2 cellular contexts compared by ENCODE assay signal in genomic region chr19:11400695-11401291, GRCh38.
TF ChIP-seq lines count a peak whose summit lies in the region.

No MANE protein-coding gene starts in this region.

TF ChIP-seq in HEK293, 187 proteins besides CTCF, POLR2A, EP300 and RAD21 (continues in another document):
- TF ChIP-seq ZNF23 (tag by site-specific recombination; IDR thresholded peaks at IDR 0.05; ENCODE audit: borderline replicate concordance) = no peak
- TF ChIP-seq ZNF394 (tag by site-specific recombination; IDR thresholded peaks at IDR 0.05; ENCODE audit: borderline replicate concordance) = peak; percentile 97
- peak; percentile 79 for TF ChIP-seq ZNF558 (tag by site-specific recombination; IDR thresholded peaks at IDR 0.05)
- TF ChIP-seq, protein P1, sequence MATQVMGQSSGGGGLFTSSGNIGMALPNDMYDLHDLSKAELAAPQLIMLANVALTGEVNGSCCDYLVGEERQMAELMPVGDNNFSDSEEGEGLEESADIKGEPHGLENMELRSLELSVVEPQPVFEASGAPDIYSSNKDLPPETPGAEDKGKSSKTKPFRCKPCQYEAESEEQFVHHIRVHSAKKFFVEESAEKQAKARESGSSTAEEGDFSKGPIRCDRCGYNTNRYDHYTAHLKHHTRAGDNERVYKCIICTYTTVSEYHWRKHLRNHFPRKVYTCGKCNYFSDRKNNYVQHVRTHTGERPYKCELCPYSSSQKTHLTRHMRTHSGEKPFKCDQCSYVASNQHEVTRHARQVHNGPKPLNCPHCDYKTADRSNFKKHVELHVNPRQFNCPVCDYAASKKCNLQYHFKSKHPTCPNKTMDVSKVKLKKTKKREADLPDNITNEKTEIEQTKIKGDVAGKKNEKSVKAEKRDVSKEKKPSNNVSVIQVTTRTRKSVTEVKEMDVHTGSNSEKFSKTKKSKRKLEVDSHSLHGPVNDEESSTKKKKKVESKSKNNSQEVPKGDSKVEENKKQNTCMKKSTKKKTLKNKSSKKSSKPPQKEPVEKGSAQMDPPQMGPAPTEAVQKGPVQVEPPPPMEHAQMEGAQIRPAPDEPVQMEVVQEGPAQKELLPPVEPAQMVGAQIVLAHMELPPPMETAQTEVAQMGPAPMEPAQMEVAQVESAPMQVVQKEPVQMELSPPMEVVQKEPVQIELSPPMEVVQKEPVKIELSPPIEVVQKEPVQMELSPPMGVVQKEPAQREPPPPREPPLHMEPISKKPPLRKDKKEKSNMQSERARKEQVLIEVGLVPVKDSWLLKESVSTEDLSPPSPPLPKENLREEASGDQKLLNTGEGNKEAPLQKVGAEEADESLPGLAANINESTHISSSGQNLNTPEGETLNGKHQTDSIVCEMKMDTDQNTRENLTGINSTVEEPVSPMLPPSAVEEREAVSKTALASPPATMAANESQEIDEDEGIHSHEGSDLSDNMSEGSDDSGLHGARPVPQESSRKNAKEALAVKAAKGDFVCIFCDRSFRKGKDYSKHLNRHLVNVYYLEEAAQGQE (tag by site-specific recombination; IDR thresholded peaks at IDR 0.05) = peak; percentile 77
- peak; percentile 92 for TF ChIP-seq ZNF426 (tag by site-specific recombination; IDR thresholded peaks at IDR 0.05)
- no peak for TF ChIP-seq ZNF639 (tag by site-specific recombination; IDR thresholded peaks at IDR 0.05)
- 0 out of 2 replicates have a peak, but pooled peaks have one; percentile 68 for TF ChIP-seq ZNF19 (tag by site-specific recombination; IDR thresholded peaks at IDR 0.05; ENCODE audit: low read depth)
- TF ChIP-seq ZNF146 (tag by site-specific recombination; IDR thresholded peaks at IDR 0.05) = no peak
- 0 out of 2 replicates have a peak, but pooled peaks have one; percentile 52 for TF ChIP-seq RBAK (tag by site-specific recombination; IDR thresholded peaks at IDR 0.05)
- TF ChIP-seq ZNF292 (tag by site-specific recombination; IDR thresholded peaks at IDR 0.05; ENCODE audit: borderline replicate concordance, low read depth) = no peak
- peak; percentile 93 for TF ChIP-seq ZNF266 (tag by site-specific recombination; IDR thresholded peaks at IDR 0.05; ENCODE audit: low read depth)
- TF ChIP-seq, protein P2, sequence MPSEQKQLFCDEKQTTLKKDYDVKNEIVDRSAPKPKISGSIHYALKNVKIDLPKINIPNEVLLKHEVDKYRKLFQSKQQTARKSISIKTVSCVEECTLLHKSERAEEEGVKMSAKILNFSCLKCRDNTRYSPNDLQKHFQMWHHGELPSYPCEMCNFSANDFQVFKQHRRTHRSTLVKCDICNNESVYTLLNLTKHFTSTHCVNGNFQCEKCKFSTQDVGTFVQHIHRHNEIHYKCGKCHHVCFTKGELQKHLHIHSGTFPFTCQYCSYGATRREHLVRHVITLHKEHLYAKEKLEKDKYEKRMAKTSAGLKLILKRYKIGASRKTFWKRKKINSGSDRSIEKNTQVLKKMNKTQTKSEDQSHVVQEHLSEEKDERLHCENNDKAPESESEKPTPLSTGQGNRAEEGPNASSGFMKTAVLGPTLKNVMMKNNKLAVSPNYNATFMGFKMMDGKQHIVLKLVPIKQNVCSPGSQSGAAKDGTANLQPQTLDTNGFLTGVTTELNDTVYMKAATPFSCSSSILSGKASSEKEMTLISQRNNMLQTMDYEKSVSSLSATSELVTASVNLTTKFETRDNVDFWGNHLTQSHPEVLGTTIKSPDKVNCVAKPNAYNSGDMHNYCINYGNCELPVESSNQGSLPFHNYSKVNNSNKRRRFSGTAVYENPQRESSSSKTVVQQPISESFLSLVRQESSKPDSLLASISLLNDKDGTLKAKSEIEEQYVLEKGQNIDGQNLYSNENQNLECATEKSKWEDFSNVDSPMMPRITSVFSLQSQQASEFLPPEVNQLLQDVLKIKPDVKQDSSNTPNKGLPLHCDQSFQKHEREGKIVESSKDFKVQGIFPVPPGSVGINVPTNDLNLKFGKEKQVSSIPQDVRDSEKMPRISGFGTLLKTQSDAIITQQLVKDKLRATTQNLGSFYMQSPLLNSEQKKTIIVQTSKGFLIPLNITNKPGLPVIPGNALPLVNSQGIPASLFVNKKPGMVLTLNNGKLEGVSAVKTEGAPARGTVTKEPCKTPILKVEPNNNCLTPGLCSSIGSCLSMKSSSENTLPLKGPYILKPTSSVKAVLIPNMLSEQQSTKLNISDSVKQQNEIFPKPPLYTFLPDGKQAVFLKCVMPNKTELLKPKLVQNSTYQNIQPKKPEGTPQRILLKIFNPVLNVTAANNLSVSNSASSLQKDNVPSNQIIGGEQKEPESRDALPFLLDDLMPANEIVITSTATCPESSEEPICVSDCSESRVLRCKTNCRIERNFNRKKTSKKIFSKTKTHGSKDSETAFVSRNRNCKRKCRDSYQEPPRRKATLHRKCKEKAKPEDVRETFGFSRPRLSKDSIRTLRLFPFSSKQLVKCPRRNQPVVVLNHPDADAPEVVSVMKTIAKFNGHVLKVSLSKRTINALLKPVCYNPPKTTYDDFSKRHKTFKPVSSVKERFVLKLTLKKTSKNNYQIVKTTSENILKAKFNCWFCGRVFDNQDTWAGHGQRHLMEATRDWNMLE (tag by site-specific recombination; conservative IDR thresholded peaks at IDR 0.05; ENCODE audit: low read depth) = peak; percentile 94
- TF ChIP-seq ZNF555 (tag by site-specific recombination; conservative IDR thresholded peaks at IDR 0.05) = peak; percentile 86
- peak; percentile 34 for TF ChIP-seq SP3 (tag by site-specific recombination; IDR thresholded peaks at IDR 0.05)
- peak; percentile 55; the same call in 1 of the 2 replicates for TF ChIP-seq ZNF514 (tag by site-specific recombination; IDR thresholded peaks at IDR 0.05)
- TF ChIP-seq ZNF629 (tag by site-specific recombination; IDR thresholded peaks at IDR 0.05) = peak; percentile 47; the same call in 1 of the 2 replicates
- peak; percentile 96 for TF ChIP-seq ZNF202 (tag by site-specific recombination; IDR thresholded peaks at IDR 0.05; ENCODE audit: borderline replicate concordance)
- TF ChIP-seq ZNF664 (tag by site-specific recombination; IDR thresholded peaks at IDR 0.05) = peak; percentile 78

TF ChIP-seq in K562, 482 proteins besides CTCF, POLR2A, EP300 and RAD21:
- peak; percentile 93 for TF ChIP-seq NR2C1 (IDR thresholded peaks at IDR 0.05)
- peak; percentile 92 for TF ChIP-seq NR2C1 (tag; IDR thresholded peaks at IDR 0.05)
- peak; percentile 64 for TF ChIP-seq ESRRA (IDR thresholded peaks at IDR 0.05; ENCODE audit: borderline replicate concordance, low read depth)
- peak; percentile 92 for TF ChIP-seq NR2C2 (CRISPR knock-in tag; IDR thresholded peaks at IDR 0.05)
- peak; percentile 82 for TF ChIP-seq NR2C2 (tag; IDR thresholded peaks at IDR 0.05)
- TF ChIP-seq NR1H2 (CRISPR knock-in tag; IDR thresholded peaks at IDR 0.05) = 0 out of 2 replicates have a peak, but pooled peaks have one; percentile 53
- no peak for TF ChIP-seq STAT6 (CRISPR knock-in tag; IDR thresholded peaks at IDR 0.05)
